In genomic region chr20:63980806-63981728, GRCh38 we compare ENCODE assay signal across 1 cellular context.
TF ChIP-seq lines count a peak whose summit lies in the region.

PRPF6 (plus strand) TSS chr20:63981132; CDS start chr20:63981246, 114 bp downstream.

TF ChIP-seq in HEK293, 187 proteins besides CTCF, POLR2A, EP300 and RAD21 (continued from another document and continues in another):
- TF ChIP-seq TRIM28 (IDR thresholded peaks at IDR 0.05; ENCODE audit: borderline replicate concordance, low read length) (no peak), ZNF654 (tag by site-specific recombination; IDR thresholded peaks at IDR 0.05; ENCODE audit: low read depth) (no peak), GLIS1 (tag by site-specific recombination; IDR thresholded peaks at IDR 0.05) (peak; percentile 69), ZNF248 (tag by site-specific recombination; IDR thresholded peaks at IDR 0.05) (no peak), ZNF114 (tag by site-specific recombination; IDR thresholded peaks at IDR 0.05) (no peak), PRDM10 (tag by site-specific recombination; IDR thresholded peaks at IDR 0.05) (peak; percentile 50; the same call in 1 of the 2 replicates), ZNF623 (tag by site-specific recombination; IDR thresholded peaks at IDR 0.05) (no peak), ZBTB48 (tag by site-specific recombination; IDR thresholded peaks at IDR 0.05) (peak; percentile 94), HOXA7 (CRISPR knock-in tag; IDR thresholded peaks at IDR 0.05; ENCODE audit: borderline replicate concordance) (no peak), ZNF549 (tag by site-specific recombination; IDR thresholded peaks at IDR 0.05) (no peak), ZNF174 (tag by site-specific recombination; IDR thresholded peaks at IDR 0.05) (no peak), ZNF585B (tag by site-specific recombination; IDR thresholded peaks at IDR 0.05) (no peak), ZNF341 (tag by site-specific recombination; IDR thresholded peaks at IDR 0.05; ENCODE audit: low read depth) (0 out of 2 replicates have a peak, but pooled peaks have one; percentile 10), ZBTB8A (tag by site-specific recombination; IDR thresholded peaks at IDR 0.05) (peak; percentile 41; the same call in 1 of the 2 replicates), ZNF707 (tag by site-specific recombination; IDR thresholded peaks at IDR 0.05) (no peak), ZNF138 (tag by site-specific recombination; IDR thresholded peaks at IDR 0.05; ENCODE audit: borderline replicate concordance) (no peak), ZNF521 (tag by site-specific recombination; IDR thresholded peaks at IDR 0.05) (no peak), ZNF274 (IDR thresholded peaks at IDR 0.05; ENCODE audit: low read length) (no peak), ZNF274 (tag by site-specific recombination; IDR thresholded peaks at IDR 0.05; ENCODE audit: borderline replicate concordance) (no peak), ZNF473 (tag by site-specific recombination; IDR thresholded peaks at IDR 0.05) (no peak), SALL2 (tag by site-specific recombination; IDR thresholded peaks at IDR 0.05; ENCODE audit: borderline replicate concordance) (no peak), RBAK (tag by site-specific recombination; IDR thresholded peaks at IDR 0.05) (no peak), ZFP69B (tag by site-specific recombination; IDR thresholded peaks at IDR 0.05) (peak; percentile 45; the same call in 1 of the 2 replicates), KLF8 (tag by site-specific recombination; IDR thresholded peaks at IDR 0.05) (peak; percentile 85), ZNF621 (tag by site-specific recombination; IDR thresholded peaks at IDR 0.05) (no peak), PRDM6 (tag by site-specific recombination; IDR thresholded peaks at IDR 0.05) (no peak), WT1 (tag by site-specific recombination; IDR thresholded peaks at IDR 0.05) (no peak), GFI1B (tag by site-specific recombination; IDR thresholded peaks at IDR 0.05) (no peak), ZNF311 (tag by site-specific recombination; IDR thresholded peaks at IDR 0.05; ENCODE audit: borderline replicate concordance) (no peak), ZNF175 (tag by site-specific recombination; IDR thresholded peaks at IDR 0.05) (no peak), ZNF169 (tag by site-specific recombination; IDR thresholded peaks at IDR 0.05) (no peak), ZNF335 (tag by site-specific recombination; conservative IDR thresholded peaks at IDR 0.05) (peak; percentile 56), IKZF3 (tag by site-specific recombination; IDR thresholded peaks at IDR 0.05) (no peak), ZNF398 (tag by site-specific recombination; IDR thresholded peaks at IDR 0.05) (no peak), AEBP2 (tag by site-specific recombination; IDR thresholded peaks at IDR 0.05; ENCODE audit: borderline replicate concordance) (no peak), ZNF701 (tag by site-specific recombination; IDR thresholded peaks at IDR 0.05) (no peak), ZNF37A (tag by site-specific recombination; IDR thresholded peaks at IDR 0.05) (no peak), KLF7 (tag by site-specific recombination; IDR thresholded peaks at IDR 0.05; ENCODE audit: borderline replicate concordance) (peak; percentile 54; the same call in 1 of the 2 replicates), ZEB2 (tag by site-specific recombination; IDR thresholded peaks at IDR 0.05) (peak; percentile 68; the same call in 1 of the 2 replicates), ZBTB20 (tag by site-specific recombination; IDR thresholded peaks at IDR 0.05) (peak; percentile 37; the same call in 1 of the 2 replicates), ZNF10 (tag by site-specific recombination; IDR thresholded peaks at IDR 0.05) (no peak), SP7 (tag by site-specific recombination; IDR thresholded peaks at IDR 0.05) (peak; percentile 70), ZNF610 (tag by site-specific recombination; IDR thresholded peaks at IDR 0.05; ENCODE audit: borderline replicate concordance) (0 out of 2 replicates have a peak, but pooled peaks have one; percentile 44), ZNF776 (tag by site-specific recombination; IDR thresholded peaks at IDR 0.05; ENCODE audit: borderline replicate concordance) (no peak), ZNF24 (tag by site-specific recombination; IDR thresholded peaks at IDR 0.05) (0 out of 2 replicates have a peak, but pooled peaks have one; percentile 53), ZSCAN16 (tag by site-specific recombination; IDR thresholded peaks at IDR 0.05) (no peak), ZNF785 (tag by site-specific recombination; IDR thresholded peaks at IDR 0.05) (no peak), ZNF48 (tag by site-specific recombination; IDR thresholded peaks at IDR 0.05) (no peak), ZNF202 (tag by site-specific recombination; IDR thresholded peaks at IDR 0.05; ENCODE audit: borderline replicate concordance) (no peak), ZNF16 (tag by site-specific recombination; IDR thresholded peaks at IDR 0.05; ENCODE audit: low read depth) (no peak), SCRT1 (tag by site-specific recombination; IDR thresholded peaks at IDR 0.05; ENCODE audit: borderline replicate concordance) (no peak)
- TF ChIP-seq, protein P1, sequence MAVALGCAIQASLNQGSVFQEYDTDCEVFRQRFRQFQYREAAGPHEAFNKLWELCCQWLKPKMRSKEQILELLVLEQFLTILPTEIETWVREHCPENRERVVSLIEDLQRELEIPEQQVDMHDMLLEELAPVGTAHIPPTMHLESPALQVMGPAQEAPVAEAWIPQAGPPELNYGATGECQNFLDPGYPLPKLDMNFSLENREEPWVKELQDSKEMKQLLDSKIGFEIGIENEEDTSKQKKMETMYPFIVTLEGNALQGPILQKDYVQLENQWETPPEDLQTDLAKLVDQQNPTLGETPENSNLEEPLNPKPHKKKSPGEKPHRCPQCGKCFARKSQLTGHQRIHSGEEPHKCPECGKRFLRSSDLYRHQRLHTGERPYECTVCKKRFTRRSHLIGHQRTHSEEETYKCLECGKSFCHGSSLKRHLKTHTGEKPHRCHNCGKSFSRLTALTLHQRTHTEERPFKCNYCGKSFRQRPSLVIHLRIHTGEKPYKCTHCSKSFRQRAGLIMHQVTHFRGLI (tag by site-specific recombination; IDR thresholded peaks at IDR 0.05), result no peak
- TF ChIP-seq, protein P2, sequence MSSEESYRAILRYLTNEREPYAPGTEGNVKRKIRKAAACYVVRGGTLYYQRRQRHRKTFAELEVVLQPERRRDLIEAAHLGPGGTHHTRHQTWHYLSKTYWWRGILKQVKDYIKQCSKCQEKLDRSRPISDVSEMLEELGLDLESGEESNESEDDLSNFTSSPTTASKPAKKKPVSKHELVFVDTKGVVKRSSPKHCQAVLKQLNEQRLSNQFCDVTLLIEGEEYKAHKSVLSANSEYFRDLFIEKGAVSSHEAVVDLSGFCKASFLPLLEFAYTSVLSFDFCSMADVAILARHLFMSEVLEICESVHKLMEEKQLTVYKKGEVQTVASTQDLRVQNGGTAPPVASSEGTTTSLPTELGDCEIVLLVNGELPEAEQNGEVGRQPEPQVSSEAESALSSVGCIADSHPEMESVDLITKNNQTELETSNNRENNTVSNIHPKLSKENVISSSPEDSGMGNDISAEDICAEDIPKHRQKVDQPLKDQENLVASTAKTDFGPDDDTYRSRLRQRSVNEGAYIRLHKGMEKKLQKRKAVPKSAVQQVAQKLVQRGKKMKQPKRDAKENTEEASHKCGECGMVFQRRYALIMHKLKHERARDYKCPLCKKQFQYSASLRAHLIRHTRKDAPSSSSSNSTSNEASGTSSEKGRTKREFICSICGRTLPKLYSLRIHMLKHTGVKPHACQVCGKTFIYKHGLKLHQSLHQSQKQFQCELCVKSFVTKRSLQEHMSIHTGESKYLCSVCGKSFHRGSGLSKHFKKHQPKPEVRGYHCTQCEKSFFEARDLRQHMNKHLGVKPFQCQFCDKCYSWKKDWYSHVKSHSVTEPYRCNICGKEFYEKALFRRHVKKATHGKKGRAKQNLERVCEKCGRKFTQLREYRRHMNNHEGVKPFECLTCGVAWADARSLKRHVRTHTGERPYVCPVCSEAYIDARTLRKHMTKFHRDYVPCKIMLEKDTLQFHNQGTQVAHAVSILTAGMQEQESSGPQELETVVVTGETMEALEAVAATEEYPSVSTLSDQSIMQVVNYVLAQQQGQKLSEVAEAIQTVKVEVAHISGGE (tag by site-specific recombination; conservative IDR thresholded peaks at IDR 0.05; ENCODE audit: low read depth), result peak; percentile 96
- TF ChIP-seq, protein P3, sequence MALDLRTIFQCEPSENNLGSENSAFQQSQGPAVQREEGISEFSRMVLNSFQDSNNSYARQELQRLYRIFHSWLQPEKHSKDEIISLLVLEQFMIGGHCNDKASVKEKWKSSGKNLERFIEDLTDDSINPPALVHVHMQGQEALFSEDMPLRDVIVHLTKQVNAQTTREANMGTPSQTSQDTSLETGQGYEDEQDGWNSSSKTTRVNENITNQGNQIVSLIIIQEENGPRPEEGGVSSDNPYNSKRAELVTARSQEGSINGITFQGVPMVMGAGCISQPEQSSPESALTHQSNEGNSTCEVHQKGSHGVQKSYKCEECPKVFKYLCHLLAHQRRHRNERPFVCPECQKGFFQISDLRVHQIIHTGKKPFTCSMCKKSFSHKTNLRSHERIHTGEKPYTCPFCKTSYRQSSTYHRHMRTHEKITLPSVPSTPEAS (tag by site-specific recombination; IDR thresholded peaks at IDR 0.05), result no peak
- TF ChIP-seq, protein P4, sequence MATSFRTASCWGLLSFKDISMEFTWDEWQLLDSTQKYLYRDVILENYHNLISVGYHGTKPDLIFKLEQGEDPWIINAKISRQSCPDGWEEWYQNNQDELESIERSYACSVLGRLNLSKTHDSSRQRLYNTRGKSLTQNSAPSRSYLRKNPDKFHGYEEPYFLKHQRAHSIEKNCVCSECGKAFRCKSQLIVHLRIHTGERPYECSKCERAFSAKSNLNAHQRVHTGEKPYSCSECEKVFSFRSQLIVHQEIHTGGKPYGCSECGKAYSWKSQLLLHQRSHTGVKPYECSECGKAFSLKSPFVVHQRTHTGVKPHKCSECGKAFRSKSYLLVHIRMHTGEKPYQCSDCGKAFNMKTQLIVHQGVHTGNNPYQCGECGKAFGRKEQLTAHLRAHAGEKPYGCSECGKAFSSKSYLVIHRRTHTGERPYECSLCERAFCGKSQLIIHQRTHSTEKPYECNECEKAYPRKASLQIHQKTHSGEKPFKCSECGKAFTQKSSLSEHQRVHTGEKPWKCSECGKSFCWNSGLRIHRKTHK (tag by site-specific recombination; IDR thresholded peaks at IDR 0.05), result no peak
